In genomic region chr6:54878705-54879104, GRCh38 we compare ENCODE assay signal across 1 cellular context.
TF ChIP-seq lines count a peak whose summit lies in the region.

No MANE protein-coding gene starts in this region.

TF ChIP-seq in HCT116, 20 proteins besides CTCF, POLR2A, EP300 and RAD21 (continued from another document):
- TF ChIP-seq SRF (IDR thresholded peaks at IDR 0.05; ENCODE audit: low read depth) (no peak), EZH2 (IDR thresholded peaks at IDR 0.05) (no peak), REST (IDR thresholded peaks at IDR 0.05; ENCODE audit: low read depth) (no peak), MAX (IDR thresholded peaks at IDR 0.05) (no peak), SIN3A (IDR thresholded peaks at IDR 0.05; ENCODE audit: low read depth) (no peak), SP1 (IDR thresholded peaks at IDR 0.05; ENCODE audit: low read depth) (no peak), FOSL1 (IDR thresholded peaks at IDR 0.05; ENCODE audit: low read depth) (no peak), EGR1 (IDR thresholded peaks at IDR 0.05; ENCODE audit: low read depth) (no peak), TCF7L2 (IDR thresholded peaks at IDR 0.05; ENCODE audit: borderline replicate concordance, extremely low read depth, insufficient read depth, insufficient read length) (no peak)
